7 cellular contexts compared by ENCODE assay signal in genomic region chr19:3358392-3358918, GRCh38. TPM values are rescaled to one million over a fixed set of nuclear protein-coding genes. Genes with fewer than 3 reads are reported as not detected.
DNase-seq lines count a peak whose midpoint lies in the region; ATAC-seq, FAIRE-seq and TF ChIP-seq lines count a peak whose summit lies in the region.

No MANE protein-coding gene starts in this region.

- no peak for FAIRE-seq in keratinocyte (lab: Jason Lieb, UNC)

- H3K9me1 ChIP-seq in keratinocyte (ENCODE audit: control insufficient read depth, extremely low read depth, insufficient read depth, low read length) = no peaks in the 10 kb centered on the region

- peak overlapping the region in 2 of 3 donors; percentile 56 to 78 for H3K27ac Mint-ChIP-seq in IgD-negative memory B cell
- H3K27ac Mint-ChIP-seq in activated naive CD4-positive, alpha-beta T cell treated with anti-CD3 and anti-CD28 coated beads for 36 hours = peak overlapping the region; percentile 61
- peak overlapping the region; percentile 63 for H3K27ac Mint-ChIP-seq in stimulated activated naive CD8-positive, alpha-beta T cell treated with anti-CD3 and anti-CD28 coated beads, Interleukin-15, Interleukin-2, amounts not matched to agents 100 ng/mL and 50 ng/mL, for 24 hours

- H3K4me3 Mint-ChIP-seq in IgD-negative memory B cell = peak overlapping the region; percentile 84 to 94 (median 90)
- H3K4me3 Mint-ChIP-seq in activated naive CD4-positive, alpha-beta T cell treated with anti-CD3 and anti-CD28 coated beads for 36 hours = peak overlapping the region; percentile 75
- peak overlapping the region; percentile 80 for H3K4me3 Mint-ChIP-seq in stimulated activated naive CD8-positive, alpha-beta T cell treated with anti-CD3 and anti-CD28 coated beads, Interleukin-15, Interleukin-2, amounts not matched to agents 100 ng/mL and 50 ng/mL, for 24 hours

- H3K4me1 Mint-ChIP-seq in IgD-negative memory B cell = peaks cover 7 to 18% (median 16%) of the 10 kb centered on the region in 3 donors
- peaks cover 32% of the 10 kb centered on the region for H3K4me1 Mint-ChIP-seq in activated naive CD4-positive, alpha-beta T cell treated with anti-CD3 and anti-CD28 coated beads for 36 hours (ENCODE audit: low read depth)
- peaks cover 33% of the 10 kb centered on the region for H3K4me1 Mint-ChIP-seq in stimulated activated naive CD8-positive, alpha-beta T cell treated with anti-CD3 and anti-CD28 coated beads, Interleukin-15, Interleukin-2, amounts not matched to agents 100 ng/mL and 50 ng/mL, for 24 hours (ENCODE audit: low read depth)

- H3K27me3 ChIP-seq in keratinocyte (ENCODE audit: control insufficient read depth, extremely low read depth, insufficient read depth, low read length) = peaks cover 6% of the 10 kb centered on the region

- H3K9ac ChIP-seq in keratinocyte (ENCODE audit: control insufficient read depth, extremely low read depth, insufficient read depth, low read length) = no peak overlapping the region

- TF ChIP-seq CTCF in keratinocyte (optimal IDR thresholded peaks at IDR 0.05 in 1 of 3, IDR thresholded peaks at IDR 0.05 in 1 of 3, conservative IDR thresholded peaks at IDR 0.05 in 1 of 3; ENCODE audit: extremely low read depth in 1 of 3, insufficient read depth in 2 of 3, low read length in 3 of 3) = no peak

- peaks cover 2% of the 10 kb centered on the region for H3K27me3 Mint-ChIP-seq in IgD-negative memory B cell
- peaks cover 8% of the 10 kb centered on the region for H3K27me3 Mint-ChIP-seq in activated naive CD4-positive, alpha-beta T cell treated with anti-CD3 and anti-CD28 coated beads for 36 hours (ENCODE audit: low read depth)
- H3K27me3 Mint-ChIP-seq in stimulated activated naive CD8-positive, alpha-beta T cell treated with anti-CD3 and anti-CD28 coated beads, Interleukin-15, Interleukin-2, amounts not matched to agents 100 ng/mL and 50 ng/mL, for 24 hours = no peaks in the 10 kb centered on the region

- no peaks in the 10 kb centered on the region for H3K9me3 Mint-ChIP-seq in IgD-negative memory B cell
- no peaks in the 10 kb centered on the region for H3K9me3 Mint-ChIP-seq in activated naive CD4-positive, alpha-beta T cell treated with anti-CD3 and anti-CD28 coated beads for 36 hours
- no peaks in the 10 kb centered on the region for H3K9me3 Mint-ChIP-seq in stimulated activated naive CD8-positive, alpha-beta T cell treated with anti-CD3 and anti-CD28 coated beads, Interleukin-15, Interleukin-2, amounts not matched to agents 100 ng/mL and 50 ng/mL, for 24 hours

- DNase-seq in activated naive CD4-positive, alpha-beta T cell treated with anti-CD3 and anti-CD28 coated beads for 36 hours = no peak
- DNase-seq in keratinocyte (ENCODE audit: low read depth, low spot score) = no peak
- DNase-seq in GM19240 (ENCODE audit: insufficient read length, low spot score) = no peak

- H3K4me3 ChIP-seq in keratinocyte (ENCODE audit: control insufficient read depth in 2 of 3, extremely low read depth in 1 of 3, insufficient read depth in 2 of 3, low read depth in 1 of 3, low read length in 3 of 3) = peak overlapping the region in 2 of 3 experiments; percentile 46 to 59

- CTCF ChIA-PET in activated naive CD4-positive, alpha-beta T cell treated with anti-CD3 and anti-CD28 coated beads for 36 hours (lab: Charles Lee) = interaction anchor here (1.0 kb wide), 1 partner anchor 127 kb away, joined by 3 read pairs; no protein-coding TSS in a partner anchor

- H2AFZ ChIP-seq in keratinocyte (ENCODE audit: control insufficient read depth, low read length) = peak overlapping the region; percentile 63

- H4K20me1 ChIP-seq in keratinocyte (ENCODE audit: control insufficient read depth, extremely low read depth, insufficient read depth, low read length) = peaks cover 3% of the 10 kb centered on the region

- ATAC-seq in GM18861 (IDR thresholded peaks at IDR 0.05; ENCODE audit: unreplicated experiment) (no peak), HG03196 (IDR thresholded peaks at IDR 0.05; ENCODE audit: unreplicated experiment) (no peak)

- peak overlapping the region; percentile 82 for H3K4me2 ChIP-seq in keratinocyte (ENCODE audit: control insufficient read depth, extremely low read depth, insufficient read depth, low read depth, low read length)

- no peak overlapping the region for H3K27ac ChIP-seq in keratinocyte (ENCODE audit: control insufficient read depth, insufficient read depth, low read length)

- intact Hi-C loops in activated naive CD4-positive, alpha-beta T cell treated with anti-CD3 and anti-CD28 coated beads for 36 hours (cut with micrococcal nuclease) = no loop called here

- no peaks in the 10 kb centered on the region for H3K36me3 ChIP-seq in keratinocyte (ENCODE audit: control insufficient read depth in 2 of 2, extremely low read depth in 1 of 2, insufficient read depth in 2 of 2, low read length in 2 of 2)

- H3K4me1 ChIP-seq in keratinocyte (ENCODE audit: control insufficient read depth, extremely low read depth, insufficient read depth, low read length) = peaks cover 16% of the 10 kb centered on the region

- no peaks in the 10 kb centered on the region for H3K36me3 Mint-ChIP-seq in IgD-negative memory B cell
- no peaks in the 10 kb centered on the region for H3K36me3 Mint-ChIP-seq in activated naive CD4-positive, alpha-beta T cell treated with anti-CD3 and anti-CD28 coated beads for 36 hours (ENCODE audit: low read depth)
- H3K36me3 Mint-ChIP-seq in stimulated activated naive CD8-positive, alpha-beta T cell treated with anti-CD3 and anti-CD28 coated beads, Interleukin-15, Interleukin-2, amounts not matched to agents 100 ng/mL and 50 ng/mL, for 24 hours (ENCODE audit: low read depth) = no peaks in the 10 kb centered on the region

- no peaks in the 10 kb centered on the region for H3K9me3 ChIP-seq in keratinocyte (ENCODE audit: control insufficient read depth, low read depth, low read length)

- dilution Hi-C loops in keratinocyte (cut with MboI; ENCODE audit: extremely low pct_ligation_motif_present, low sequenced_read_pairs) = no loop called here

- peaks cover 17% of the 10 kb centered on the region for H3K79me2 ChIP-seq in keratinocyte (ENCODE audit: control insufficient read depth, insufficient read depth, low read length)

RNA-seq across cellular contexts. Expression of gene NFIC, which starts 7.9 kb away (rescaled TPM):
- polyA plus RNA-seq in IgD-negative memory B cell = 12.8 TPM
- total RNA-seq in activated naive CD4-positive, alpha-beta T cell treated with anti-CD3 and anti-CD28 coated beads for 36 hours = 10 to 100 TPM; 11.9 to 12.8 TPM
- polyA plus RNA-seq in keratinocyte = 1.8 to 7.6 TPM (median 2.4 TPM) in 3 replicates
- polyA plus RNA-seq in keratinocyte (2011; ENCODE audit: low read depth) = 31.7 TPM
- polyA plus RNA-seq in keratinocyte (2011; cell fraction: cytosol; rRNA removed) = 3.3 and 8.9 TPM in 2 replicates
- polyA plus RNA-seq in keratinocyte (2011; cell fraction: nucleus; rRNA removed) = 15.0 and 19.2 TPM in 2 replicates
- polyA plus RNA-seq in keratinocyte (2012; ENCODE audit: low replicate concordance) = 26.2 and 57.7 TPM in 2 replicates
- polyA minus RNA-seq in keratinocyte = 6.3 to 75.9 TPM (median 7.7 TPM) in 3 replicates
- polyA minus RNA-seq in keratinocyte (2011; cell fraction: cytosol; rRNA and poly(A)+ RNA removed) = 18.4 TPM
- 10.4 and 17.4 TPM in 2 replicates for polyA minus RNA-seq in keratinocyte (2011; cell fraction: nucleus; rRNA and poly(A)+ RNA removed)
